In genomic region chr14:92559486-92559885, GRCh38 we compare ENCODE assay signal across 16 cellular contexts.
"Had no signal": no experiment of that assay in that cellular context is flagged by ENCODE, and none has a peak within 500 bp of the region (broad histone marks: within the 10 kb centered on the region; RNA-seq: fewer than 3 reads in every experiment).

No MANE protein-coding gene starts in this region.

- H3K4me3 Mint-ChIP-seq: activated T-helper 17 cell treated with anti-CD3 and anti-CD28 coated beads, Interleukin-2, amount 50 U/mL, for 72 hours; endodermal cell; naive B cell; stimulated activated memory B cell treated with anti-CD40 and anti-IgM and Interleukin-4, amounts not matched to agents 10 μg/mL and 1 μg/mL and 100 μg/mL, for 72 hours had no signal

- H3K4me1 ChIP-seq: body of pancreas had no signal

- H3K36me3 ChIP-seq: WERI-Rb-1 had no signal

- H3K9me3 ChIP-seq: body of pancreas, mucosa of descending colon, sigmoid colon, tibial artery had no signal

- H3K27me3 Mint-ChIP-seq: activated T-helper 17 cell treated with anti-CD3 and anti-CD28 coated beads, Interleukin-2, amount 50 U/mL, for 72 hours; stimulated activated memory B cell treated with anti-CD40 and anti-IgM and Interleukin-4, amounts not matched to agents 10 μg/mL and 1 μg/mL and 100 μg/mL, for 72 hours had no signal

- H3K27me3 ChIP-seq: body of pancreas, hepatocyte, sigmoid colon, tibial artery had no signal

- ATAC-seq: activated T-helper 17 cell treated with anti-CD3 and anti-CD28 coated beads, Interleukin-2, amount 50 U/mL, for 72 hours; body of pancreas; left cardiac atrium; mucosa of descending colon; stimulated activated memory B cell treated with anti-CD40 and anti-IgM and Interleukin-4, amounts not matched to agents 10 μg/mL and 1 μg/mL and 100 μg/mL, for 72 hours had no signal

- H3K9me3 Mint-ChIP-seq: activated naive CD4-positive, alpha-beta T cell treated with anti-CD3 and anti-CD28 coated beads, Interleukin-2, amount 50 U/mL, for 72 hours; activated T-helper 17 cell treated with anti-CD3 and anti-CD28 coated beads, Interleukin-2, amount 50 U/mL, for 72 hours; endodermal cell; naive B cell; stimulated activated memory B cell treated with anti-CD40 and anti-IgM and Interleukin-4, amounts not matched to agents 10 μg/mL and 1 μg/mL and 100 μg/mL, for 72 hours had no signal

- H3K4me3 ChIP-seq: body of pancreas, hepatocyte, mucosa of descending colon, sigmoid colon, tibial artery had no signal

- H3K27ac Mint-ChIP-seq: activated T-helper 17 cell treated with anti-CD3 and anti-CD28 coated beads, Interleukin-2, amount 50 U/mL, for 72 hours; endodermal cell; stimulated activated memory B cell treated with anti-CD40 and anti-IgM and Interleukin-4, amounts not matched to agents 10 μg/mL and 1 μg/mL and 100 μg/mL, for 72 hours had no signal

- DNase-seq: body of pancreas; endodermal cell; foreskin fibroblast; left cardiac atrium; mesenchymal stem cell; mucosa of descending colon; naive B cell; sigmoid colon; stimulated activated CD4-positive, alpha-beta T cell treated with anti-CD3 and anti-CD28 coated beads, Interleukin-4, amount 100 ng/mL, for 24 hours; tibial artery had no signal

- H3K4me1 Mint-ChIP-seq: endodermal cell had no signal

- H3K27ac ChIP-seq: body of pancreas, epithelial cell of prostate, hepatocyte, sigmoid colon, tibial artery, WERI-Rb-1 had no signal
